ENCODE assay signal across 8 cellular contexts in genomic region chr2:118061135-118061955, GRCh38. TPM values are rescaled to one million over a fixed set of nuclear protein-coding genes. Genes with fewer than 3 reads are reported as not detected.
DNase-seq lines count a peak whose midpoint lies in the region; ATAC-seq and TF ChIP-seq lines count a peak whose summit lies in the region.

No MANE protein-coding gene starts in this region.

- no peaks in the 10 kb centered on the region for H3K9me3 Mint-ChIP-seq in activated T-helper 17 cell treated with anti-CD3 and anti-CD28 coated beads, Interleukin-2, amount 50 U/mL, for 72 hours

- peaks cover 15% of the 10 kb centered on the region for H3K4me1 Mint-ChIP-seq in activated T-helper 17 cell treated with anti-CD3 and anti-CD28 coated beads, Interleukin-2, amount 50 U/mL, for 72 hours

- DNase-seq in HS-27A (ENCODE audit: low read depth) (peak; percentile 48), left lung (peak in 1 of 2 donors; percentile 8), ecto neural progenitor cell (ENCODE audit: low spot score) (no peak), ureter (ENCODE audit: low spot score) (no peak)
- no peak for DNase-seq in activated CD4-positive, alpha-beta T cell treated with anti-CD3 and anti-CD28 coated beads, Interleukin-2, amount 50 U/mL, for 1 hour

- peak overlapping the region in 1 of 2 donors; percentile 80 for H3K27ac ChIP-seq in left lung

- peak overlapping the region; percentile 2 for H3K4me3 Mint-ChIP-seq in activated T-helper 17 cell treated with anti-CD3 and anti-CD28 coated beads, Interleukin-2, amount 50 U/mL, for 72 hours

- peak; percentile 66 for TF ChIP-seq CTCF in GM12872 (IDR thresholded peaks at IDR 0.05; ENCODE audit: insufficient read depth, low read depth, low read length)
- TF ChIP-seq CTCF in left lung (IDR thresholded peaks at IDR 0.05) = peak in 1 of 2 donors; percentile 19

- peak overlapping the region; percentile 60 for H3K27ac Mint-ChIP-seq in activated T-helper 17 cell treated with anti-CD3 and anti-CD28 coated beads, Interleukin-2, amount 50 U/mL, for 72 hours

- peaks cover 0 to 1% of the 10 kb centered on the region in 2 donors for H3K27me3 ChIP-seq in left lung

- H3K9me3 ChIP-seq in left lung = no peaks in the 10 kb centered on the region

- intact Hi-C loops in left lung (cut with DNase I) = no loop called here

- H3K27me3 Mint-ChIP-seq in activated T-helper 17 cell treated with anti-CD3 and anti-CD28 coated beads, Interleukin-2, amount 50 U/mL, for 72 hours = peaks cover 12% of the 10 kb centered on the region

- ATAC-seq in GM21619 (IDR thresholded peaks at IDR 0.05; ENCODE audit: unreplicated experiment) (peak; percentile 81), left lung (peak; percentile 87)
- peak; percentile 19 for ATAC-seq in activated T-helper 17 cell treated with anti-CD3 and anti-CD28 coated beads, Interleukin-2, amount 50 U/mL, for 72 hours (replicated peaks)

- no peaks in the 10 kb centered on the region for H3K36me3 Mint-ChIP-seq in activated T-helper 17 cell treated with anti-CD3 and anti-CD28 coated beads, Interleukin-2, amount 50 U/mL, for 72 hours (ENCODE audit: low read depth)

- H3K4me3 ChIP-seq in left lung = no peak overlapping the region

- no peaks in the 10 kb centered on the region for H3K36me3 ChIP-seq in left lung

- H3K4me1 ChIP-seq in left lung = peaks cover 14 to 33% of the 10 kb centered on the region in 2 donors

RNA-seq across cellular contexts. Expression of gene INSIG2, which starts 26.9 kb away (rescaled TPM):
- 100 to 1,000 TPM in 1 of 2 donors, 10 to 100 TPM in 1; 75.4 to 309 TPM for total RNA-seq in activated T-helper 17 cell treated with anti-CD3 and anti-CD28 coated beads, Interleukin-2, amount 50 U/mL, for 72 hours
- total RNA-seq in left lung (10 to 100 TPM; 31.5 to 35.4 TPM), ureter (14.3 TPM)

RNA-seq across cellular contexts. Expression of gene CCDC93, which starts 47.5 kb away (rescaled TPM):
- total RNA-seq in activated T-helper 17 cell treated with anti-CD3 and anti-CD28 coated beads, Interleukin-2, amount 50 U/mL, for 72 hours = 10 to 100 TPM; 30.6 to 43.6 TPM
- total RNA-seq in left lung (10 to 100 TPM; 30.2 to 49.0 TPM), ureter (36.4 TPM)

Comparison
In these comparisons a context has a peak if more than half of its experiments do, and no peak if none do; other contexts are left out.
1. ATAC-seq: peak in every context shown above with its lines; median percentile 87 in left lung; 81 in GM21619; 19 in activated T-helper 17 cell treated with anti-CD3 and anti-CD28 coated beads, Interleukin-2, amount 50 U/mL, for 72 hours.